In the genomic region with DNA sequence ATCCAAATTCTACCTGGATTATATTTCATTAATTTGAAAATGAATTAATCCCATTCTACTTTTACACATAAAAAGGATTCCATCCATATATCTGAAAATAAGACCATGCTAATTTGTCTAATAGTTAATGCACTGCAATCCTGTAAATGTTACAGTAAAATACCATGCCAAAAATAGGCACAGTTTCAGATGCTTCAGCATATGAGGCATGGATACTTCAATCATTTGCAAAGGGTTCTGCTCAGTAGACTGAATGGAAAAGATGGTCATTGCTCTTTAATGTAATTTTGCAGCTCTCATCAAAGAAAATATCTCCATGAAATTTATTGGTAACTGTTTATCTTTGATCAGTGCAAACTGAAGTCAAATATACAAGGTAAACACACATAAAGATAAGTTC, we compare ENCODE assay signal across 27 cellular contexts.
"Had no signal": no experiment of that assay in that cellular context is flagged by ENCODE, and none has a peak within 500 bp of the region (broad histone marks: within the 10 kb centered on the region; RNA-seq: fewer than 3 reads in every experiment).

No MANE protein-coding gene starts in this region.

- H3K27ac Mint-ChIP-seq: effector memory CD8-positive, alpha-beta T cell; mesothelial cell of epicardium; naive B cell; natural killer cell treated with Interleukin-12 subunit alpha and Interleukin-12 subunit beta and Interleukin-15 and Interleukin-18, amount 100 ng/mL, for 72 hours; progenitor cell of endocrine pancreas; stimulated activated effector memory CD8-positive, alpha-beta T cell treated with anti-CD3 and anti-CD28 coated beads, Interleukin-12 subunit alpha, Interleukin-12 subunit beta, amount 100 ng/mL, for 72 hours had no signal

- H3K4me3 ChIP-seq: esophagus squamous epithelium, mucosa of descending colon, right atrium auricular region, stomach, thyroid gland, vagina had no signal

- H3K9ac ChIP-seq: parathyroid adenoma had no signal

- H3K79me2 ChIP-seq: parathyroid adenoma had no signal

- H3K4me1 ChIP-seq: esophagus squamous epithelium, parathyroid adenoma, thyroid gland, vagina had no signal

- H3K9me3 Mint-ChIP-seq: effector memory CD8-positive, alpha-beta T cell; natural killer cell treated with Interleukin-12 subunit alpha and Interleukin-12 subunit beta and Interleukin-15 and Interleukin-18, amount 100 ng/mL, for 72 hours; stimulated activated effector memory CD8-positive, alpha-beta T cell treated with anti-CD3 and anti-CD28 coated beads, Interleukin-12 subunit alpha, Interleukin-12 subunit beta, amount 100 ng/mL, for 72 hours had no signal

- H2AFZ ChIP-seq: parathyroid adenoma had no signal

- ATAC-seq: effector memory CD8-positive, alpha-beta T cell; gastrocnemius medialis; left lobe of liver; mucosa of descending colon; natural killer cell treated with Interleukin-12 subunit alpha and Interleukin-12 subunit beta and Interleukin-15 and Interleukin-18, amount 100 ng/mL, for 72 hours; sciatic nerve; stimulated activated effector memory CD8-positive, alpha-beta T cell treated with anti-CD3 and anti-CD28 coated beads, Interleukin-12 subunit alpha, Interleukin-12 subunit beta, amount 100 ng/mL, for 72 hours had no signal

- DNase-seq: cortex of kidney; effector memory CD8-positive, alpha-beta T cell; erythroblast; esophagus squamous epithelium; gastrocnemius medialis; head of caudate nucleus; mucosa of descending colon; naive B cell; stimulated activated CD4-positive, alpha-beta T cell treated with anti-CD3 and anti-CD28 coated beads, Interleukin-2, amount 100 ng/mL, for 24 hours; stimulated activated CD4-positive, alpha-beta T cell treated with anti-CD3 and anti-CD28 coated beads, Interleukin-4, amount 100 ng/mL, for 24 hours; stimulated activated naive CD4-positive, alpha-beta T cell treated with Interleukin-2 at 50 U/mL for 16 hours; stomach; thyroid gland; trophoblast cell had no signal

- H3K4me3 Mint-ChIP-seq: effector memory CD8-positive, alpha-beta T cell; mesothelial cell of epicardium; naive B cell; natural killer cell treated with Interleukin-12 subunit alpha and Interleukin-12 subunit beta and Interleukin-15 and Interleukin-18, amount 100 ng/mL, for 72 hours; neural crest cell; stimulated activated effector memory CD8-positive, alpha-beta T cell treated with anti-CD3 and anti-CD28 coated beads, Interleukin-12 subunit alpha, Interleukin-12 subunit beta, amount 100 ng/mL, for 72 hours had no signal

- H3K27me3 Mint-ChIP-seq: effector memory CD8-positive, alpha-beta T cell; naive B cell; natural killer cell treated with Interleukin-12 subunit alpha and Interleukin-12 subunit beta and Interleukin-15 and Interleukin-18, amount 100 ng/mL, for 72 hours; progenitor cell of endocrine pancreas had no signal

- H3K4me1 Mint-ChIP-seq: mesothelial cell of epicardium; naive B cell; stimulated activated effector memory CD8-positive, alpha-beta T cell treated with anti-CD3 and anti-CD28 coated beads, Interleukin-12 subunit alpha, Interleukin-12 subunit beta, amount 100 ng/mL, for 72 hours had no signal

- H3K27ac ChIP-seq: esophagus squamous epithelium, gastrocnemius medialis, neutrophil, parathyroid adenoma, stomach, thyroid gland, vagina had no signal

- H3K9me3 ChIP-seq: esophagus squamous epithelium, gastrocnemius medialis, mucosa of descending colon, neutrophil, right atrium auricular region, thyroid gland, vagina had no signal

- H3K36me3 Mint-ChIP-seq: naive B cell; natural killer cell treated with Interleukin-12 subunit alpha and Interleukin-12 subunit beta and Interleukin-15 and Interleukin-18, amount 100 ng/mL, for 72 hours; stimulated activated effector memory CD8-positive, alpha-beta T cell treated with anti-CD3 and anti-CD28 coated beads, Interleukin-12 subunit alpha, Interleukin-12 subunit beta, amount 100 ng/mL, for 72 hours had no signal

- H3K36me3 ChIP-seq: esophagus squamous epithelium, gastrocnemius medialis, neutrophil, right atrium auricular region, stomach, thyroid gland, vagina had no signal

- H3K27me3 ChIP-seq: esophagus squamous epithelium, gastrocnemius medialis, neutrophil, right atrium auricular region, stomach, thyroid gland, vagina had no signal

- FAIRE-seq: endometrium, keratinocyte had no signal
